ENCODE assay signal across 16 cellular contexts in genomic region chr2:180675170-180675569, GRCh38.
"Had no signal": no experiment of that assay in that cellular context is flagged by ENCODE, and none has a peak within 500 bp of the region (broad histone marks: within the 10 kb centered on the region; RNA-seq: fewer than 3 reads in every experiment).

No MANE protein-coding gene starts in this region.

- H3K36me3 ChIP-seq: tibial nerve had no signal

- H3K27ac ChIP-seq: tibial nerve had no signal

- H3K9me3 ChIP-seq: tibial nerve had no signal

- FAIRE-seq: colon, kidney had no signal

- ATAC-seq: activated CD8-positive, alpha-beta T cell treated with anti-CD3 and anti-CD28 coated beads for 36 hours; activated naive CD4-positive, alpha-beta T cell treated with anti-CD3 and anti-CD28 coated beads, Interleukin-2, amount 50 U/mL, for 72 hours; left ventricle myocardium superior; stimulated activated naive B cell treated with anti-CD40 and anti-IgM and Interleukin-4, amounts not matched to agents 10 μg/mL and 1 μg/mL and 100 μg/mL, for 72 hours had no signal

- H3K4me3 ChIP-seq: tibial nerve had no signal

- H3K4me1 ChIP-seq: tibial nerve had no signal

- DNase-seq: activated CD4-positive, alpha-beta T cell treated with anti-CD3 and anti-CD28 coated beads for 48 hours; activated CD8-positive, alpha-beta T cell treated with anti-CD3 and anti-CD28 coated beads for 36 hours; activated effector memory CD4-positive, alpha-beta T cell treated with anti-CD3 and anti-CD28 coated beads, Interleukin-2, amount 50 U/mL, for 16 hours; activated T-cell treated with anti-CD3 and anti-CD28 coated beads, Interleukin-2, amount 50 U/mL, for 48 hours; caudate nucleus; kidney; left ventricle myocardium superior; mesenchymal stem cell; nucleus accumbens; posterior cingulate gyrus; retina; stimulated activated CD4-positive, alpha-beta T cell treated with anti-CD3 and anti-CD28 coated beads, Interleukin-2, amount 100 ng/mL, for 48 hours; stimulated activated naive B cell treated with anti-CD40 and anti-IgM and Interleukin-4, amounts not matched to agents 10 μg/mL and 1 μg/mL and 100 μg/mL, for 72 hours had no signal

- H3K27me3 ChIP-seq: tibial nerve had no signal
